ENCODE assay signal across 1 cellular context in genomic region chr16:27231692-27232060, GRCh38.
TF ChIP-seq lines count a peak whose summit lies in the region.

No MANE protein-coding gene starts in this region.

TF ChIP-seq in GM12878, 131 proteins besides CTCF, POLR2A, EP300 and RAD21:
- TF ChIP-seq HSF1 (IDR thresholded peaks at IDR 0.05; ENCODE audit: low read depth, low read length) (no peak), RUNX3 (IDR thresholded peaks at IDR 0.05; ENCODE audit: low read length) (no peak), ELK1 (IDR thresholded peaks at IDR 0.05; ENCODE audit: low read depth, low read length) (no peak), CEBPZ (IDR thresholded peaks at IDR 0.05; ENCODE audit: low read depth, low read length) (no peak), KLF5 (IDR thresholded peaks at IDR 0.05; ENCODE audit: partially characterized antibody) (no peak), RCOR1 (conservative IDR thresholded peaks at IDR 0.05; ENCODE audit: low read depth, low read length) (no peak), BACH1 (IDR thresholded peaks at IDR 0.05; ENCODE audit: borderline replicate concordance) (no peak), SUZ12 (IDR thresholded peaks at IDR 0.05; ENCODE audit: unreplicated experiment) (no peak), NFIC (IDR thresholded peaks at IDR 0.05; ENCODE audit: low read depth, low read length) (no peak), BCL3 (IDR thresholded peaks at IDR 0.05; ENCODE audit: borderline replicate concordance, insufficient read depth, low read depth, low read length, poor library complexity, severe bottlenecking) (no peak), RFX5 (IDR thresholded peaks at IDR 0.05; ENCODE audit: low read depth, low read length) (no peak), POLR2AphosphoS2 (IDR thresholded peaks at IDR 0.05; ENCODE audit: low read depth, low read length) (no peak), SIN3A (IDR thresholded peaks at IDR 0.05; ENCODE audit: low read depth, low read length) (no peak), SREBF1 (IDR thresholded peaks at IDR 0.05; ENCODE audit: low read length) (no peak), ZNF622 (IDR thresholded peaks at IDR 0.05) (no peak), WRNIP1 (IDR thresholded peaks at IDR 0.05; ENCODE audit: borderline replicate concordance, low read depth, low read length) (no peak), CBX5 (IDR thresholded peaks at IDR 0.05; ENCODE audit: low read depth) (no peak), SMAD5 (IDR thresholded peaks at IDR 0.05; ENCODE audit: low read depth) (no peak), NR2C1 (IDR thresholded peaks at IDR 0.05) (no peak), PAX8 (IDR thresholded peaks at IDR 0.05) (no peak)
TF ChIP-seq in GM12878: peak in this region for 0.
